ENCODE assay signal across 29 cellular contexts in genomic region chr11:45390407-45390806, GRCh38.
A peak's percentile ranks its signal among the peaks of the same experiment; 100 is the strongest.
DNase-seq lines count a peak whose midpoint lies in the region; ATAC-seq, FAIRE-seq and TF ChIP-seq lines count a peak whose summit lies in the region.
"Had no signal": no experiment of that assay in that cellular context is flagged by ENCODE, and none has a peak within 500 bp of the region (broad histone marks: within the 10 kb centered on the region; RNA-seq: fewer than 3 reads in every experiment).

No MANE protein-coding gene starts in this region.

- CTCF ChIA-PET in Panc1 (lab: Charles Lee), result interaction anchor here (0.5 kb wide), 1 partner anchor 10 kb away, joined by 3 read pairs; no protein-coding TSS in a partner anchor
- CTCF ChIA-PET in HepG2 (lab: Yijun Ruan, JAX; ENCODE audit: low intra/inter-chr PET ratio, low total read pairs), result no interaction called here

- no peak overlapping the region for H2AFZ ChIP-seq in HepG2 (ENCODE audit: low read length)
- H2AFZ ChIP-seq: hepatocyte, parathyroid adenoma had no signal

- H3K27me3 ChIP-seq in MG63 (no peaks in the 10 kb centered on the region), Panc1 (ENCODE audit: control insufficient read depth, insufficient read depth, low read length) (peaks cover 2% of the 10 kb centered on the region; the same call in 1 of the 2 replicates), HepG2 (ENCODE audit: control insufficient read depth in 1 of 2, insufficient read depth in 2 of 2, low read length in 2 of 2) (peaks cover 4 to 11% of the 10 kb centered on the region in 2 experiments; a peak in 1 of 5 replicates)
- H3K27me3 ChIP-seq: body of pancreas, hepatocyte, upper lobe of left lung had no signal

- intact Hi-C loops in Panc1 (cut with micrococcal nuclease; ENCODE audit: unreplicated experiment), result no loop called here
- intact Hi-C loops in HepG2 (cut with micrococcal nuclease; ENCODE audit: unreplicated experiment), result no loop called here

- BruUV-seq in Panc1 (replicated peaks; lab: Mats Ljungman, UMichigan), result no TSS peak
- BruUV-seq in HepG2 (replicated peaks; lab: Mats Ljungman, UMichigan), result no TSS peak

- H3K27ac ChIP-seq in Panc1 (ENCODE audit: low read length), result no peak overlapping the region
- H3K27ac ChIP-seq in HepG2 (ENCODE audit: extremely low read length, insufficient read depth, low read length), result no peak overlapping the region
- H3K27ac ChIP-seq: body of pancreas, coronary artery, hepatocyte, parathyroid adenoma, upper lobe of left lung had no signal

- no peak for TF ChIP-seq EP300 in HepG2 (IDR thresholded peaks at IDR 0.05; ENCODE audit: low read depth in 2 of 2, low read length in 2 of 2)
- no peak for TF ChIP-seq EP300 in HepG2 (CRISPR knock-in tag; IDR thresholded peaks at IDR 0.05; ENCODE audit: borderline replicate concordance)

- H3K4me1 ChIP-seq in Panc1 (ENCODE audit: control insufficient read depth, insufficient read depth, low read length), result no peaks in the 10 kb centered on the region
- H3K4me1 ChIP-seq in HepG2 (ENCODE audit: insufficient read depth, low read length), result peaks cover 66% of the 10 kb centered on the region
- H3K4me1 ChIP-seq: body of pancreas, parathyroid adenoma had no signal

- in situ Hi-C loops in Panc1 (cut with HindIII; ENCODE audit: low pct_unique_long_range_greater_than_20kb, low sequenced_read_pairs), result no loop called here
- in situ Hi-C loops in HepG2 (cut with HindIII; ENCODE audit: extremely low pct_ligation_motif_present, low pct_unique_long_range_greater_than_20kb), result no loop called here
- in situ Hi-C loops in GM13976 (cut with MboI; ENCODE audit: low sequenced_read_pairs, unreplicated experiment), result no loop called here

- 0 out of 2 replicates have a peak, but pooled peaks cover 3% of the 10 kb centered on the region for H3K9me3 ChIP-seq in MG63
- no peaks in the 10 kb centered on the region for H3K9me3 ChIP-seq in Panc1 (ENCODE audit: control insufficient read depth, insufficient read depth, low read depth, low read length)
- no peaks in the 10 kb centered on the region for H3K9me3 ChIP-seq in HepG2 (ENCODE audit: low read length)
- H3K9me3 ChIP-seq: body of pancreas, upper lobe of left lung had no signal

- no peak for TF ChIP-seq CTCF in Panc1 (IDR thresholded peaks at IDR 0.05)
- no peak for TF ChIP-seq CTCF in HepG2 (CRISPR knock-in tag; IDR thresholded peaks at IDR 0.05)
- no peak for TF ChIP-seq CTCF in GM13976 (IDR thresholded peaks at IDR 0.05; ENCODE audit: borderline replicate concordance, control extremely low read depth, extremely low read depth, insufficient read depth, missing control alignments)

- POLR2A ChIA-PET in Panc1 (lab: Charles Lee), result no interaction called here
- POLR2A ChIA-PET in HepG2 (lab: Yijun Ruan, JAX), result no interaction called here

- WGBS in HepG2 (ENCODE audit: low lambda C conversion rate), result 3% methylated on average over 5 of the region's 5 CpGs

- TF ChIP-seq POLR2A in HepG2 (IDR thresholded peaks at IDR 0.05; ENCODE audit: insufficient read depth in 1 of 2, low read depth in 2 of 2, low read length in 2 of 2), result no peak

- peak; percentile 55 for DNase-seq in COR-L47 (lab: John Stamatoyannopoulos, UW)
- peak; percentile 75 for DNase-seq in MG63
- DNase-seq in Panc1 (ENCODE audit: low read depth, low spot score), result no peak
- peak; percentile 49 for DNase-seq in HepG2 (ENCODE audit: low spot score)
- DNase-seq in frontal cortex (ENCODE audit: low spot score in 2 of 2), result no peak
- DNase-seq in NCI-H2081 treated with DMSO at 0.1 percent for 48 hours (lab: John Stamatoyannopoulos, UW), result no peak
- DNase-seq in GM13976 (ENCODE audit: low spot score), result no peak
- DNase-seq: activated CD8-positive, alpha-beta T cell treated with anti-CD3 and anti-CD28 coated beads, Interleukin-2, amount 10 ng/mL, durations not matched to agents 7 days and 5 days; activated T-cell treated with anti-CD3 and anti-CD28 coated beads, Interleukin-2, amount 50 U/mL, for 4 hours; body of pancreas; naive B cell; NCI-H1048; NCI-H2171 treated with DMSO at 0.1 percent for 48 hours; RPMI8226; stimulated activated CD4-positive, alpha-beta T cell treated with anti-CD3 and anti-CD28 coated beads, Interleukin-1b, Interleukin-23, amount 100 ng/mL, for 48 hours; stimulated activated naive CD8-positive, alpha-beta T cell treated with anti-CD3 and anti-CD28 coated beads, Interleukin-15, Interleukin-2, amounts not matched to agents 100 U/mL and 50 U/mL, for 24 hours; T-helper 9 cell; upper lobe of left lung had no signal

- no peak for FAIRE-seq in HepG2 (lab: Jason Lieb, UNC)
- FAIRE-seq in frontal cortex (lab: Jason Lieb, UNC), result no peak
- FAIRE-seq: D721Med, endometrium, GM12891, islet of Langerhans, K562 had no signal

- H3K9ac ChIP-seq in HepG2 (ENCODE audit: insufficient read depth, low read depth, low read length), result no peak overlapping the region
- H3K9ac ChIP-seq: parathyroid adenoma had no signal

- H3K4me2 ChIP-seq in HepG2 (ENCODE audit: low read depth, low read length), result peak overlapping the region; percentile 67
- H3K4me2 ChIP-seq: hepatocyte had no signal

- no peaks in the 10 kb centered on the region for H4K20me1 ChIP-seq in HepG2 (ENCODE audit: insufficient read depth, low read length)

- ATAC-seq in Panc1 (peak; percentile 74), HepG2 (peak; percentile 77), GM18519 (IDR thresholded peaks at IDR 0.05; ENCODE audit: low FRiP score, unreplicated experiment) (no peak)
- ATAC-seq: activated CD8-positive, alpha-beta T cell treated with anti-CD3 and anti-CD28 coated beads, Interleukin-2, amount 10 ng/mL, durations not matched to agents 7 days and 5 days; activated naive CD4-positive, alpha-beta T cell treated with anti-CD3 and anti-CD28 coated beads, Interleukin-2, amount 50 U/mL, for 72 hours; activated T-cell treated with anti-CD3 and anti-CD28 coated beads, Interleukin-2, amount 50 U/mL, for 4 hours; body of pancreas; K562; SK-N-SH treated with all-trans-retinoic acid at 6 μM for 48 hours; stimulated activated naive CD8-positive, alpha-beta T cell treated with anti-CD3 and anti-CD28 coated beads, Interleukin-15, Interleukin-2, amounts not matched to agents 100 U/mL and 50 U/mL, for 24 hours had no signal

- H3K36me3 ChIP-seq in MG63, result no peaks in the 10 kb centered on the region
- H3K36me3 ChIP-seq in Panc1 (ENCODE audit: control insufficient read depth, insufficient read depth, low read length), result no peaks in the 10 kb centered on the region
- H3K36me3 ChIP-seq in HepG2 (replicated peaks in 1 of 2; ENCODE audit: control insufficient read depth in 1 of 2, insufficient read depth in 2 of 2, low read length in 2 of 2), result no peaks in the 10 kb centered on the region
- H3K36me3 ChIP-seq: upper lobe of left lung had no signal

- H3K79me2 ChIP-seq in HepG2 (ENCODE audit: insufficient read depth, low read length), result no peaks in the 10 kb centered on the region
- H3K79me2 ChIP-seq: hepatocyte, parathyroid adenoma had no signal

- TF ChIP-seq RAD21 in HepG2 (CRISPR knock-in tag; IDR thresholded peaks at IDR 0.05), result no peak

- no peak overlapping the region for H3K4me3 ChIP-seq in MG63
- H3K4me3 ChIP-seq in Panc1 (ENCODE audit: low read depth in 2 of 2, low read length in 2 of 2), result no peak overlapping the region
- no peak overlapping the region for H3K4me3 ChIP-seq in HepG2 (replicated peaks in 1 of 3; ENCODE audit: insufficient read depth in 1 of 3, low read depth in 2 of 3, low read length in 3 of 3)
- H3K4me3 ChIP-seq: body of pancreas, coronary artery, hepatocyte, K562, upper lobe of left lung had no signal

TF ChIP-seq in HepG2, 621 proteins besides CTCF, POLR2A, EP300 and RAD21 (continues in another document):
- TF ChIP-seq HIC2 (CRISPR knock-in tag; IDR thresholded peaks at IDR 0.05; ENCODE audit: low read depth) (peak; percentile 91; the same call in 1 of the 2 replicates), SALL1 (CRISPR knock-in tag; IDR thresholded peaks at IDR 0.05) (peak; percentile 41; the same call in 1 of the 2 replicates), ZNF713 (CRISPR knock-in tag; IDR thresholded peaks at IDR 0.05) (no peak), CEBPB (IDR thresholded peaks at IDR 0.05; ENCODE audit: borderline replicate concordance, low read depth, low read length) (0 out of 2 replicates have a peak, but pooled peaks have one; percentile 0), MIXL1 (CRISPR knock-in tag; IDR thresholded peaks at IDR 0.05) (0 out of 2 replicates have a peak, but pooled peaks have one; percentile 19)

Comparison
In these comparisons a context has a peak if more than half of its experiments do, and no peak if none do; other contexts are left out.
1. DNase-seq: peak in COR-L47 (single experiment), MG63 (single experiment) and HepG2 (single experiment); none in Panc1 (single experiment), frontal cortex (0 of 2), NCI-H2081 treated with DMSO at 0.1 percent for 48 hours (single experiment) and GM13976 (single experiment).